In the genomic region with DNA sequence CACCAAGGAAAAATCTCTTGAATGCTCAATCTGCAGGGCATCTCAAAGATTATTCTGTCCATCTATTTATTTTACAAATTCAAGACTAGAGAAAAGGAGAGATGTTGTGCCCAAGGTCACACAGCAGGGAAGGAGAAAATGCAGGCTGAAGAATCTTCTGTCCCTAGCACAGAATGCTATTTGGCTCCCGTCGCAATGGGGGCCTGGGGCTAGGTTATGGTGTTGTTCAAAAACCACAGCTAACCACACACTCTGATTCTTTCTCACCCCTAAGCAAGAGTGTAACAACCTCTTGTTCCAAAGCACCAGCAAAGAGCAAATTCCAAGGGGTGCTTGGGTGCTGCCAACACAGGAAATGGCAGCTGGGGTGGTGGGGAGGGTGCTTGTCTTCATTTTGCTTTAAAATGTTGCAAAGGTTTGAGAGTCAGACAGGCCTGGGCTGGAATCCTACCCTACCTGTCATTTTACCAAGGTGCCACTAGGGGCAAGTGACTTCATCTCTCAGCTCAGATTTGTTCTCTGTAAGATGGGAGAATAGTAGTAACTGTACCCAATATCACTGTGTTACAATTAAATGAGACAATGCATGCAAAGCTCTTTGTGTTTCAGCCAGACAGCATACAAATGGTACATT, we compare ENCODE assay signal across 8 cellular contexts.
A peak's percentile ranks its signal among the peaks of the same experiment; 100 is the strongest.
DNase-seq lines count a peak whose midpoint lies in the region; ATAC-seq, FAIRE-seq and TF ChIP-seq lines count a peak whose summit lies in the region.

No MANE protein-coding gene starts in this region.

- TF ChIP-seq POLR2A in A549 (IDR thresholded peaks at IDR 0.05; ENCODE audit: low read length) = no peak

- TF ChIP-seq EP300 in A549 (IDR thresholded peaks at IDR 0.05) = no peak

- WGBS in A549 (ENCODE audit: missing lambda C conversion rate) = 79% methylated on average over 2 of the region's 2 CpGs

- CTCF ChIA-PET in A549 (lab: Yijun Ruan, JAX) = interaction anchor here (1.0 to 1.6 kb wide), 3 partner anchors 14 to 90 kb away, joined by 3 to 4 read pairs (median 3); no protein-coding TSS in a partner anchor

- no peak overlapping the region for H3K4me2 ChIP-seq in A549

- peak; percentile 46 for FAIRE-seq in A549 (lab: Jason Lieb, UNC)

- H3K4me1 ChIP-seq in A549 = no peaks in the 10 kb centered on the region

- H3K4me3 ChIP-seq in A549 = no peak overlapping the region

- POLR2A ChIA-PET in A549 (lab: Yijun Ruan, JAX) = no interaction called here

- ATAC-seq in A549 (peak; percentile 78 to 84; a peak in 5 of 6 replicates), GM18517 (IDR thresholded peaks at IDR 0.05; ENCODE audit: unreplicated experiment) (peak; percentile 86), HG02970 (IDR thresholded peaks at IDR 0.05; ENCODE audit: low FRiP score, unreplicated experiment) (peak; percentile 55)

- DNase-seq in A549 (ENCODE audit: low read depth in 1 of 2, low spot score in 1 of 2) = peak; percentile 13 to 25
- DNase-seq in SK-N-DZ (ENCODE audit: low spot score) = peak; percentile 31
- DNase-seq in iris pigment epithelial cell (ENCODE audit: low read depth) = peak; percentile 35
- DNase-seq in NCI-H446 (lab: John Stamatoyannopoulos, UW) = no peak
- no peak for DNase-seq in stimulated activated CD4-positive, alpha-beta T cell treated with anti-CD3 and anti-CD28 coated beads, Interleukin-15, amount 100 ng/mL, for 24 hours
- no peak for DNase-seq in COR-L47 (lab: John Stamatoyannopoulos, UW)

- peak in 1 of 2 experiments; percentile 22; a peak in 2 of 5 replicates for TF ChIP-seq RAD21 in A549 (conservative IDR thresholded peaks at IDR 0.05 in 1 of 2, IDR thresholded peaks at IDR 0.05 in 1 of 2)

- peak; percentile 21; the same call in 1 of the 3 replicates for TF ChIP-seq CTCF in A549 (IDR thresholded peaks at IDR 0.05)

- no peaks in the 10 kb centered on the region for H3K9me3 ChIP-seq in A549

- H3K27ac ChIP-seq in A549 = no peak overlapping the region

TF ChIP-seq in A549, 52 proteins besides CTCF, POLR2A, EP300 and RAD21:
- TF ChIP-seq, protein P1, sequence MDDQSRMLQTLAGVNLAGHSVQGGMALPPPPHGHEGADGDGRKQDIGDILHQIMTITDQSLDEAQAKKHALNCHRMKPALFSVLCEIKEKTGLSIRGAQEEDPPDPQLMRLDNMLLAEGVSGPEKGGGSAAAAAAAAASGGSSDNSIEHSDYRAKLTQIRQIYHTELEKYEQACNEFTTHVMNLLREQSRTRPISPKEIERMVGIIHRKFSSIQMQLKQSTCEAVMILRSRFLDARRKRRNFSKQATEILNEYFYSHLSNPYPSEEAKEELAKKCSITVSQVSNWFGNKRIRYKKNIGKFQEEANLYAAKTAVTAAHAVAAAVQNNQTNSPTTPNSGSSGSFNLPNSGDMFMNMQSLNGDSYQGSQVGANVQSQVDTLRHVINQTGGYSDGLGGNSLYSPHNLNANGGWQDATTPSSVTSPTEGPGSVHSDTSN (IDR thresholded peaks at IDR 0.05) = no peak
- TF ChIP-seq MAZ (IDR thresholded peaks at IDR 0.05; ENCODE audit: borderline replicate concordance, low read depth, low read length) = no peak
- TF ChIP-seq ZFP36 (IDR thresholded peaks at IDR 0.05; ENCODE audit: borderline replicate concordance, partially characterized antibody) = no peak
- TF ChIP-seq TFCP2L1 (CRISPR knock-in tag; IDR thresholded peaks at IDR 0.05) = no peak
- TF ChIP-seq RARB (CRISPR knock-in tag; IDR thresholded peaks at IDR 0.05) = no peak
- TF ChIP-seq EHF (CRISPR knock-in tag; IDR thresholded peaks at IDR 0.05) = no peak
- no peak for TF ChIP-seq HEYL (CRISPR knock-in tag; IDR thresholded peaks at IDR 0.05)
- TF ChIP-seq BHLHE40 (IDR thresholded peaks at IDR 0.05; ENCODE audit: low read depth, low read length) = no peak
- TF ChIP-seq, protein P2, sequence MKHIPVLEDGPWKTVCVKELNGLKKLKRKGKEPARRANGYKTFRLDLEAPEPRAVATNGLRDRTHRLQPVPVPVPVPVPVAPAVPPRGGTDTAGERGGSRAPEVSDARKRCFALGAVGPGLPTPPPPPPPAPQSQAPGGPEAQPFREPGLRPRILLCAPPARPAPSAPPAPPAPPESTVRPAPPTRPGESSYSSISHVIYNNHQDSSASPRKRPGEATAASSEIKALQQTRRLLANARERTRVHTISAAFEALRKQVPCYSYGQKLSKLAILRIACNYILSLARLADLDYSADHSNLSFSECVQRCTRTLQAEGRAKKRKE (CRISPR knock-in tag; IDR thresholded peaks at IDR 0.05; ENCODE audit: low read depth) = no peak
- no peak for TF ChIP-seq KDM5A (IDR thresholded peaks at IDR 0.05)
- no peak for TF ChIP-seq RCOR1 (IDR thresholded peaks at IDR 0.05; ENCODE audit: low read depth, low read length)
- TF ChIP-seq PHF8 (IDR thresholded peaks at IDR 0.05; ENCODE audit: borderline replicate concordance, low read depth) = no peak
- TF ChIP-seq SMC3 (IDR thresholded peaks at IDR 0.05) = no peak
- no peak for TF ChIP-seq CHD2 (IDR thresholded peaks at IDR 0.05; ENCODE audit: low read length, partially characterized antibody)
- TF ChIP-seq, protein P3, sequence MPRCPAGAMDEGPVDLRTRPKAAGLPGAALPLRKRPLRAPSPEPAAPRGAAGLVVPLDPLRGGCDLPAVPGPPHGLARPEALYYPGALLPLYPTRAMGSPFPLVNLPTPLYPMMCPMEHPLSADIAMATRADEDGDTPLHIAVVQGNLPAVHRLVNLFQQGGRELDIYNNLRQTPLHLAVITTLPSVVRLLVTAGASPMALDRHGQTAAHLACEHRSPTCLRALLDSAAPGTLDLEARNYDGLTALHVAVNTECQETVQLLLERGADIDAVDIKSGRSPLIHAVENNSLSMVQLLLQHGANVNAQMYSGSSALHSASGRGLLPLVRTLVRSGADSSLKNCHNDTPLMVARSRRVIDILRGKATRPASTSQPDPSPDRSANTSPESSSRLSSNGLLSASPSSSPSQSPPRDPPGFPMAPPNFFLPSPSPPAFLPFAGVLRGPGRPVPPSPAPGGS (IDR thresholded peaks at IDR 0.05) = no peak
- TF ChIP-seq TP53 (CRISPR knock-in tag; IDR thresholded peaks at IDR 0.05) = no peak
- TF ChIP-seq CHD4 (IDR thresholded peaks at IDR 0.05; ENCODE audit: borderline replicate concordance) = no peak
- TF ChIP-seq CBX2 (IDR thresholded peaks at IDR 0.05; ENCODE audit: borderline replicate concordance, low read depth) = no peak
- no peak for TF ChIP-seq KDM1A (IDR thresholded peaks at IDR 0.05; ENCODE audit: low read depth)

Comparison
In these comparisons a context has a peak if more than half of its experiments do, and no peak if none do; other contexts are left out.
1. DNase-seq: peak in A549 (2 of 2), SK-N-DZ (single experiment) and iris pigment epithelial cell (single experiment); none in NCI-H446 (0 of 2), stimulated activated CD4-positive, alpha-beta T cell treated with anti-CD3 and anti-CD28 coated beads, Interleukin-15, amount 100 ng/mL, for 24 hours (single experiment) and COR-L47 (single experiment).
2. Peak in every context shown above with its lines, with median percentiles within 50 percentile points of each other: ATAC-seq.